Comparison of ENCODE assay signal across 1 cellular context in genomic region chr13:77833331-77833863, GRCh38.
TF ChIP-seq lines count a peak whose summit lies in the region.

No MANE protein-coding gene starts in this region.

TF ChIP-seq in GM23338, 12 proteins besides CTCF, POLR2A, EP300 and RAD21 (continued from another document):
- TF ChIP-seq ZNF462 (CRISPR knock-in tag; IDR thresholded peaks at IDR 0.05) (no peak), ETS1 (IDR thresholded peaks at IDR 0.05) (no peak), STAT1 (IDR thresholded peaks at IDR 0.05; ENCODE audit: unreplicated experiment) (no peak), NANOG (IDR thresholded peaks at IDR 0.05; ENCODE audit: borderline replicate concordance) (no peak)
